Comparison of ENCODE assay signal across 13 cellular contexts in genomic region chr6:3389390-3390167, GRCh38.
DNase-seq lines count a peak whose midpoint lies in the region; ATAC-seq, FAIRE-seq and TF ChIP-seq lines count a peak whose summit lies in the region.
"Had no signal": no experiment of that assay in that cellular context is flagged by ENCODE, and none has a peak within 500 bp of the region (broad histone marks: within the 10 kb centered on the region; RNA-seq: fewer than 3 reads in every experiment).

No MANE protein-coding gene starts in this region.

- CTCF ChIA-PET in H1 (lab: Charles Lee; ENCODE audit: partially characterized antibody) = interaction anchor here (0.6 kb wide), 1 partner anchor 295 kb away, joined by 3 read pairs; no protein-coding TSS in a partner anchor

- no peak overlapping the region for H2AFZ ChIP-seq in H1 (ENCODE audit: low read length)

- no peaks in the 10 kb centered on the region for H3K23me2 ChIP-seq in H1 (ENCODE audit: low read depth, low read length)

- H3K14ac ChIP-seq in H1 (ENCODE audit: insufficient read length) = no peak overlapping the region

- H2BK20ac ChIP-seq in H1 (ENCODE audit: low read length) = no peak overlapping the region

- H3K4me2 ChIP-seq in H1 (ENCODE audit: insufficient read depth in 1 of 2, low read depth in 2 of 2, low read length in 2 of 2) = no peak overlapping the region

- TF ChIP-seq RAD21 in H1 (IDR thresholded peaks at IDR 0.05 in 1 of 2, conservative IDR thresholded peaks at IDR 0.05 in 1 of 2; ENCODE audit: low read depth in 2 of 2, low read length in 2 of 2) (no peak), liver (IDR thresholded peaks at IDR 0.05) (peak; percentile 48 to 64)

- H3K79me2 ChIP-seq in H1 (ENCODE audit: control insufficient read depth in 1 of 2, insufficient read depth in 2 of 2, low read length in 2 of 2) = peaks cover 0 to 13% of the 10 kb centered on the region in 2 experiments; a peak in 3 of 4 replicates

- H4K20me1 ChIP-seq in H1 (replicated peaks in 1 of 2; ENCODE audit: control insufficient read depth in 1 of 2, insufficient read depth in 2 of 2, low read length in 2 of 2) = peaks cover 0 to 3% of the 10 kb centered on the region in 2 experiments

- no peak overlapping the region for H2AK5ac ChIP-seq in H1 (ENCODE audit: low read depth, low read length)

- H3K36me3 ChIP-seq in H1 (ENCODE audit: control insufficient read depth in 2 of 4, insufficient read depth in 4 of 4, low read length in 3 of 4) (no peaks in the 10 kb centered on the region), liver (ENCODE audit: control insufficient read depth in 4 of 4, insufficient read depth in 3 of 4, low read depth in 1 of 4, low read length in 3 of 4) (no peaks in the 10 kb centered on the region), suprapubic skin (no peaks in the 10 kb centered on the region)

- H3K27me3 ChIP-seq in H1 (replicated peaks in 1 of 4; ENCODE audit: control insufficient read depth in 3 of 4, extremely low read depth in 1 of 4, insufficient read depth in 3 of 4, low read length in 3 of 4) = no peaks in the 10 kb centered on the region
- no peaks in the 10 kb centered on the region for H3K27me3 ChIP-seq in liver (ENCODE audit: control insufficient read depth in 4 of 4, insufficient read depth in 4 of 4, low read length in 3 of 4)
- no peaks in the 10 kb centered on the region for H3K27me3 ChIP-seq in suprapubic skin

- no peak for TF ChIP-seq EP300 in H1 (IDR thresholded peaks at IDR 0.05; ENCODE audit: borderline replicate concordance in 1 of 2, low read depth in 2 of 2, low read length in 2 of 2)
- no peak for TF ChIP-seq EP300 in suprapubic skin (IDR thresholded peaks at IDR 0.05)

- TF ChIP-seq POLR2A in H1 (IDR thresholded peaks at IDR 0.05; ENCODE audit: control extremely low read depth in 1 of 2, low read depth in 2 of 2, low read length in 2 of 2) = no peak
- no peak for TF ChIP-seq POLR2A in suprapubic skin (IDR thresholded peaks at IDR 0.05)

- H4K5ac ChIP-seq in H1 (ENCODE audit: insufficient read length, low read depth, low read length) = no peak overlapping the region

- no peak overlapping the region for H2BK12ac ChIP-seq in H1 (ENCODE audit: low read depth, low read length)

- H3K4me3 Mint-ChIP-seq in activated T-helper 17 cell treated with anti-CD3 and anti-CD28 coated beads, Interleukin-2, amount 50 U/mL, for 72 hours = no peak overlapping the region
- H3K4me3 Mint-ChIP-seq: activated CD4-positive, alpha-beta T cell treated with anti-CD3 and anti-CD28 coated beads for 36 hours; naive thymus-derived CD8-positive, alpha-beta T cell had no signal

- H3K4me3 ChIP-seq in H1 (ENCODE audit: extremely low read depth in 1 of 4, insufficient read depth in 2 of 4, low read depth in 3 of 4, low read length in 4 of 4) = no peak overlapping the region
- H3K4me3 ChIP-seq in liver (ENCODE audit: low read depth in 1 of 3, low read length in 3 of 3) = no peak overlapping the region
- no peak overlapping the region for H3K4me3 ChIP-seq in suprapubic skin

- no peak overlapping the region for H3K18ac ChIP-seq in H1 (ENCODE audit: extremely low read depth, low read length)

- 0 out of 2 replicates have a peak overlapping the region, but pooled peaks have one; percentile 32 for H2BK5ac ChIP-seq in H1 (ENCODE audit: low read depth, low read length)

- H3K27ac ChIP-seq in H1 (ENCODE audit: low read depth, low read length) (no peak overlapping the region), liver (ENCODE audit: low read depth in 1 of 2, low read length in 2 of 2) (peak overlapping the region; percentile 61 to 65), suprapubic skin (peak overlapping the region; percentile 91)

- no peaks in the 10 kb centered on the region for H3K27me3 Mint-ChIP-seq in activated T-helper 17 cell treated with anti-CD3 and anti-CD28 coated beads, Interleukin-2, amount 50 U/mL, for 72 hours
- H3K27me3 Mint-ChIP-seq: activated CD4-positive, alpha-beta T cell treated with anti-CD3 and anti-CD28 coated beads for 36 hours had no signal

- no peak for ATAC-seq in activated T-helper 17 cell treated with anti-CD3 and anti-CD28 coated beads, Interleukin-2, amount 50 U/mL, for 72 hours (replicated peaks)
- ATAC-seq in GM21447 (IDR thresholded peaks at IDR 0.05; ENCODE audit: unreplicated experiment) = no peak
- ATAC-seq in GM21526 (IDR thresholded peaks at IDR 0.05; ENCODE audit: low FRiP score, unreplicated experiment) = no peak
- ATAC-seq: activated CD4-positive, alpha-beta T cell treated with anti-CD3 and anti-CD28 coated beads for 36 hours; activated naive CD4-positive, alpha-beta T cell treated with anti-CD3 and anti-CD28 coated beads, Interleukin-2, amount 50 U/mL, for 72 hours; naive thymus-derived CD8-positive, alpha-beta T cell had no signal

- H3K9ac ChIP-seq in H1 (replicated peaks in 1 of 4; ENCODE audit: extremely low read depth in 1 of 4, low read depth in 3 of 4, low read length in 3 of 4) = no peak overlapping the region
- no peak overlapping the region for H3K9ac ChIP-seq in liver (ENCODE audit: low read depth in 1 of 2, low read length in 2 of 2)

- no peaks in the 10 kb centered on the region for H3K36me3 Mint-ChIP-seq in activated T-helper 17 cell treated with anti-CD3 and anti-CD28 coated beads, Interleukin-2, amount 50 U/mL, for 72 hours (ENCODE audit: low read depth)
- H3K36me3 Mint-ChIP-seq: activated naive CD4-positive, alpha-beta T cell treated with anti-CD3 and anti-CD28 coated beads, Interleukin-2, amount 50 U/mL, for 72 hours had no signal

- POLR2A ChIA-PET in H1 (lab: Charles Lee; ENCODE audit: partially characterized antibody) = interaction anchor here (0.5 kb wide), 1 partner anchor 1357 kb away, joined by 3 read pairs; no protein-coding TSS in a partner anchor

- 0 out of 2 replicates have a peak overlapping the region, but pooled peaks have one; percentile 1 for H4K8ac ChIP-seq in H1 (ENCODE audit: extremely low read depth, insufficient read depth, low read length)

- no peak overlapping the region for H2BK120ac ChIP-seq in H1 (replicated peaks; ENCODE audit: low read depth, low read length)

- WGBS in H1 (ENCODE audit: extremely low coverage in 1 of 2, insufficient coverage in 1 of 2, insufficient read length in 1 of 2, insufficient replicate concordance in 2 of 2, low coverage in 1 of 2, low lambda C conversion rate in 2 of 2, missing lambda C conversion rate in 1 of 2), 2 experiments = 90% methylated on average over 15 of the region's 15 CpGs; no CpG with 5 or more reads in 1 of the 2 experiments
- 49% methylated on average over 15 of the region's 15 CpGs for WGBS in liver
- WGBS in suprapubic skin = 24% methylated on average over 15 of the region's 15 CpGs

- H2BK15ac ChIP-seq in H1 (ENCODE audit: low read length) = no peak overlapping the region

- no peak overlapping the region for H3K23ac ChIP-seq in H1 (ENCODE audit: insufficient read length)

- H4K91ac ChIP-seq in H1 (replicated peaks; ENCODE audit: insufficient read length, low read length) = no peak overlapping the region

- no peaks in the 10 kb centered on the region for H3K9me3 Mint-ChIP-seq in activated T-helper 17 cell treated with anti-CD3 and anti-CD28 coated beads, Interleukin-2, amount 50 U/mL, for 72 hours
- H3K9me3 Mint-ChIP-seq: activated naive CD4-positive, alpha-beta T cell treated with anti-CD3 and anti-CD28 coated beads, Interleukin-2, amount 50 U/mL, for 72 hours; naive thymus-derived CD8-positive, alpha-beta T cell had no signal

- FAIRE-seq in H1 (lab: Jason Lieb, UNC) = no peak

- no peaks in the 10 kb centered on the region for H3K4me1 Mint-ChIP-seq in activated T-helper 17 cell treated with anti-CD3 and anti-CD28 coated beads, Interleukin-2, amount 50 U/mL, for 72 hours
- H3K4me1 Mint-ChIP-seq: activated CD4-positive, alpha-beta T cell treated with anti-CD3 and anti-CD28 coated beads for 36 hours had no signal

- H3K4me1 ChIP-seq in H1 (replicated peaks in 1 of 4; ENCODE audit: control insufficient read depth in 3 of 4, insufficient read depth in 4 of 4, low read length in 3 of 4) = peaks cover 0 to 8% (median 2%) of the 10 kb centered on the region in 4 experiments; a peak in 2 of 7 replicates
- peaks cover 3 to 47% (median 28%) of the 10 kb centered on the region in 4 donors for H3K4me1 ChIP-seq in liver (ENCODE audit: control insufficient read depth in 4 of 4, insufficient read depth in 4 of 4, low read length in 3 of 4)
- peaks cover 60% of the 10 kb centered on the region for H3K4me1 ChIP-seq in suprapubic skin

- H3K56ac ChIP-seq in H1 (replicated peaks; ENCODE audit: insufficient read length, low read depth, low read length) = no peak overlapping the region

- H3K9me3 ChIP-seq in H1 (ENCODE audit: insufficient read depth in 2 of 2, low read depth in 1 of 2, low read length in 1 of 2) = no peaks in the 10 kb centered on the region
- H3K9me3 ChIP-seq in liver (ENCODE audit: control insufficient read depth in 4 of 4, low read length in 3 of 4) = no peaks in the 10 kb centered on the region
- no peaks in the 10 kb centered on the region for H3K9me3 ChIP-seq in suprapubic skin

- no peak overlapping the region for H3K27ac Mint-ChIP-seq in activated T-helper 17 cell treated with anti-CD3 and anti-CD28 coated beads, Interleukin-2, amount 50 U/mL, for 72 hours
- H3K27ac Mint-ChIP-seq: activated CD4-positive, alpha-beta T cell treated with anti-CD3 and anti-CD28 coated beads for 36 hours; activated naive CD4-positive, alpha-beta T cell treated with anti-CD3 and anti-CD28 coated beads, Interleukin-2, amount 50 U/mL, for 72 hours; naive thymus-derived CD8-positive, alpha-beta T cell had no signal

- DNase-seq in M059J (ENCODE audit: low read depth) (peak; percentile 89), H1 (ENCODE audit: low read depth in 1 of 2, low spot score in 2 of 2) (no peak), suprapubic skin (ENCODE audit: low spot score in 2 of 2) (peak; percentile 80 to 85), cerebellar nuclear complex (lab: John Stamatoyannopoulos, UW) (no peak)
- DNase-seq: activated CD4-positive, alpha-beta T cell treated with anti-CD3 and anti-CD28 coated beads for 36 hours; HCEC 1CT; NCI-H1694 had no signal

- TF ChIP-seq CTCF in H1 (IDR thresholded peaks at IDR 0.05; ENCODE audit: control extremely low read depth in 1 of 3, insufficient read depth in 1 of 3, low read depth in 1 of 3, low read length in 3 of 3) = no peak
- TF ChIP-seq CTCF in liver (IDR thresholded peaks at IDR 0.05; ENCODE audit: low read depth, low read length, missing input control) = no peak
- TF ChIP-seq CTCF in suprapubic skin (IDR thresholded peaks at IDR 0.05) = no peak

- peaks cover 5% of the 10 kb centered on the region; the same call in 1 of the 2 replicates for H3K79me1 ChIP-seq in H1 (ENCODE audit: low read depth, low read length)

- no peak overlapping the region for H3K4ac ChIP-seq in H1 (replicated peaks; ENCODE audit: insufficient read length, low read depth, low read length)

TF ChIP-seq in H1, 55 proteins besides CTCF, POLR2A, EP300 and RAD21 (continues in another document):
- TF ChIP-seq SAP30 (IDR thresholded peaks at IDR 0.05; ENCODE audit: insufficient read depth, insufficient replicate concordance, low read length) (no peak), FOSL1 (IDR thresholded peaks at IDR 0.05; ENCODE audit: insufficient read depth, low read depth, low read length) (no peak)

TF ChIP-seq in liver, 16 proteins besides CTCF, POLR2A, EP300 and RAD21 (continues in another document):
- TF ChIP-seq EGR1 (IDR thresholded peaks at IDR 0.05; ENCODE audit: low read depth in 2 of 2) = no peak
- TF ChIP-seq TAF1 (conservative IDR thresholded peaks at IDR 0.05) = no peak

Comparison
In these comparisons a context has a peak if more than half of its experiments do, and no peak if none do; other contexts are left out.
1. DNase-seq: peak in M059J (single experiment) and suprapubic skin (2 of 2); none in H1 (0 of 2) and cerebellar nuclear complex (0 of 2).